ENCODE assay signal across 22 cellular contexts in the genomic region with DNA sequence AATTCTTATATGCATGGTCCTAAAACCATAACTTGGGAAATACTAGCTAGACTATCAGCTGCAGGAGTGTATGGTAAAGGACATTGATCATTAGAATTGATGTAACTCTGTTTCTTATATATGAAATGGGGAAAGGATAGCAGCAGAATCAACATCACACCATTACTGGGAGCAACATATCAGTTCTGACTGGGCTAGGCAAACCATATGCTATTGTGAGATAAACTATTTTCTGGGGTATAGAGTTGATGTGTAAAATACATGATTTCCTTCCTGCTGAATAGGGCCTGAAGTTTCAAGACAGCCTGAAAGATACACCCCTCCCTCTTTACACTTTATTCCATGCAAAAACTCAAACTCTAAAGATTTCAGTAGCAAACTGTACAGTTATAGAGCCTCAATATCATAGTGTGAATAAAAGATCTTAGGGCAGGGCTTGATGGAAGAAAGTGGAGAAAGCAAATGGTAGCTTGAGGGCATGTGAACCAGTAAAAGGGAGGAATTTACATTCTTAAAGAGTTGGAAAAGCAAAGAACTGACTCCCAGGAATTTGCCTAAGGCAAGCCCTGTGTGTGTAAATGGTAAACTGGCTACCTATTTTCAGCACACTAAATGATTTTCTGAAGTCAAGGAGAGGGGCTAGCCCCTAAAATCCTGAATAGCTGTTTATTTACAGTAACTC.
DNase-seq lines count a peak whose midpoint lies in the region; ATAC-seq and TF ChIP-seq lines count a peak whose summit lies in the region.
"Had no signal": no experiment of that assay in that cellular context is flagged by ENCODE, and none has a peak within 500 bp of the region (broad histone marks: within the 10 kb centered on the region; RNA-seq: fewer than 3 reads in every experiment).

No MANE protein-coding gene starts in this region.

- H4K12ac ChIP-seq in trophoblast cell (ENCODE audit: low read depth, low read length): no peak overlapping the region

- H3K9me3 ChIP-seq in trophoblast cell (ENCODE audit: insufficient read depth, low read depth, low read length): peaks cover 2% of the 10 kb centered on the region
- H3K9me3 ChIP-seq: testis had no signal

- CTCF ChIA-PET in RWPE1 (lab: Yijun Ruan, JAX): interaction anchor here (0.9 kb wide), 1 partner anchor 10 kb away, joined by 4 read pairs; no protein-coding TSS in a partner anchor

- H3K27ac ChIP-seq in RWPE1 (no peak overlapping the region), trophoblast cell (ENCODE audit: low read depth, low read length) (peak overlapping the region; percentile 83)
- H3K27ac ChIP-seq: hepatocyte, testis had no signal

- TF ChIP-seq CTCF in HFFc6 (IDR thresholded peaks at IDR 0.05) (no peak), RWPE1 (conservative IDR thresholded peaks at IDR 0.05; ENCODE audit: low read depth) (no peak), fibroblast of villous mesenchyme (IDR thresholded peaks at IDR 0.05; ENCODE audit: insufficient read depth, low read depth, low read length) (no peak)

- H3K4me3 ChIP-seq in fibroblast of villous mesenchyme (ENCODE audit: low read depth, low read length) (no peak overlapping the region), trophoblast cell (ENCODE audit: low read depth, low read length) (no peak overlapping the region)
- H3K4me3 ChIP-seq: hepatocyte, testis had no signal

- no peaks in the 10 kb centered on the region for H3K36me3 ChIP-seq in trophoblast cell (ENCODE audit: control insufficient read depth in 1 of 2, insufficient read depth in 2 of 2, low read length in 2 of 2)

- H3K4ac ChIP-seq in trophoblast cell (ENCODE audit: low read depth, low read length): no peak overlapping the region

- no peak overlapping the region for H3K4me3 Mint-ChIP-seq in HFFc6
- H3K4me3 Mint-ChIP-seq: CD4-positive, alpha-beta memory T cell; H9; naive thymus-derived CD4-positive, alpha-beta T cell; stimulated activated memory B cell treated with anti-CD40 and anti-IgM and Interleukin-4, amounts not matched to agents 10 μg/mL and 1 μg/mL and 100 μg/mL, for 72 hours; T-helper 1 cell treated with Interleukin-12 subunit alpha and Interleukin-12 subunit beta and Interleukin-4 antibody, amounts not matched to agents 30 μg/mL and 1 μg/mL, for 36 hours had no signal

- H3K27me3 Mint-ChIP-seq in HFFc6 (ENCODE audit: insufficient read depth): no peaks in the 10 kb centered on the region; the same call in none of the 2 replicates
- H3K27me3 Mint-ChIP-seq: stimulated activated memory B cell treated with anti-CD40 and anti-IgM and Interleukin-4, amounts not matched to agents 10 μg/mL and 1 μg/mL and 100 μg/mL, for 72 hours had no signal

- no peak overlapping the region for H2BK12ac ChIP-seq in trophoblast cell (ENCODE audit: low read length)

- no peaks in the 10 kb centered on the region for H3K79me2 ChIP-seq in trophoblast cell (ENCODE audit: control insufficient read depth, insufficient read depth, low read length, poor library complexity)
- H3K79me2 ChIP-seq: hepatocyte had no signal

- H3K4me1 Mint-ChIP-seq in HFFc6 (ENCODE audit: low read depth): peaks cover 52% of the 10 kb centered on the region
- H3K4me1 Mint-ChIP-seq: CD4-positive, alpha-beta memory T cell had no signal

- H3K27me3 ChIP-seq in trophoblast cell (ENCODE audit: insufficient read depth, low read length): no peaks in the 10 kb centered on the region
- H3K27me3 ChIP-seq: hepatocyte, testis had no signal

- no peak overlapping the region for H4K8ac ChIP-seq in trophoblast cell (ENCODE audit: low read depth, low read length)

- peaks cover 9 to 19% of the 10 kb centered on the region in 2 experiments for H3K4me1 ChIP-seq in trophoblast cell (ENCODE audit: control insufficient read depth in 1 of 2, insufficient read depth in 2 of 2, low read length in 2 of 2)
- H3K4me1 ChIP-seq: testis had no signal

- H2BK120ac ChIP-seq in trophoblast cell (ENCODE audit: insufficient read depth, low read length, poor library complexity): no peak overlapping the region

- peaks cover 8% of the 10 kb centered on the region for H3K79me1 ChIP-seq in trophoblast cell (ENCODE audit: low read length)

- no peak overlapping the region for H3K9ac ChIP-seq in trophoblast cell (ENCODE audit: low read length)

- ATAC-seq in HG03342 (IDR thresholded peaks at IDR 0.05; ENCODE audit: unreplicated experiment) (no peak), GM18907 (IDR thresholded peaks at IDR 0.05; ENCODE audit: unreplicated experiment) (no peak)
- ATAC-seq: naive thymus-derived CD4-positive, alpha-beta T cell; stimulated activated memory B cell treated with anti-CD40 and anti-IgM and Interleukin-4, amounts not matched to agents 10 μg/mL and 1 μg/mL and 100 μg/mL, for 72 hours had no signal

- H3K9me3 Mint-ChIP-seq in HFFc6: no peaks in the 10 kb centered on the region
- H3K9me3 Mint-ChIP-seq: H9; stimulated activated memory B cell treated with anti-CD40 and anti-IgM and Interleukin-4, amounts not matched to agents 10 μg/mL and 1 μg/mL and 100 μg/mL, for 72 hours; T-helper 1 cell treated with Interleukin-12 subunit alpha and Interleukin-12 subunit beta and Interleukin-4 antibody, amounts not matched to agents 30 μg/mL and 1 μg/mL, for 36 hours had no signal

- H2AK5ac ChIP-seq in trophoblast cell (ENCODE audit: low read length): no peak overlapping the region

- peak overlapping the region; percentile 56; the same call in 1 of the 2 replicates for H3K27ac Mint-ChIP-seq in HFFc6
- H3K27ac Mint-ChIP-seq: CD4-positive, alpha-beta memory T cell; naive thymus-derived CD4-positive, alpha-beta T cell; stimulated activated memory B cell treated with anti-CD40 and anti-IgM and Interleukin-4, amounts not matched to agents 10 μg/mL and 1 μg/mL and 100 μg/mL, for 72 hours; T-helper 1 cell treated with Interleukin-12 subunit alpha and Interleukin-12 subunit beta and Interleukin-4 antibody, amounts not matched to agents 30 μg/mL and 1 μg/mL, for 36 hours had no signal

- POLR2A ChIA-PET in RWPE1 (lab: Yijun Ruan, JAX; ENCODE audit: low non-redundant PET): no interaction called here

- H4K91ac ChIP-seq in trophoblast cell (ENCODE audit: low read depth, low read length): no peak overlapping the region

- H3K23ac ChIP-seq in trophoblast cell (ENCODE audit: low read length): no peak overlapping the region

- DNase-seq in HFFc6 (peak; percentile 42), RWPE1 (ENCODE audit: low spot score) (peak; percentile 12), fibroblast of villous mesenchyme (ENCODE audit: low read depth) (peak; percentile 59), trophoblast cell (peak; percentile 78 to 97), retina (no peak)
- DNase-seq: activated CD4-positive, alpha-beta T cell treated with anti-CD3 and anti-CD28 coated beads, Interleukin-2, amount 50 U/mL, for 48 hours; activated effector memory CD4-positive, alpha-beta T cell treated with Interleukin-2 at 50 U/mL for 16 hours; CD4-positive, alpha-beta memory T cell; cortex of kidney; DMS53; mesenchymal stem cell; naive thymus-derived CD4-positive, alpha-beta T cell; NCI-H1417 treated with DMSO at 0.1 percent for 48 hours; NCI-H526; SIG-M5; testis had no signal

- H2BK5ac ChIP-seq in trophoblast cell (ENCODE audit: low read depth, low read length, poor library complexity): no peak overlapping the region

- H3K36me3 Mint-ChIP-seq in HFFc6 (ENCODE audit: low read depth): no peaks in the 10 kb centered on the region
- H3K36me3 Mint-ChIP-seq: CD4-positive, alpha-beta memory T cell; naive thymus-derived CD4-positive, alpha-beta T cell had no signal

- no peak overlapping the region for H3K14ac ChIP-seq in trophoblast cell (ENCODE audit: low read length)

- no peak overlapping the region for H3K18ac ChIP-seq in trophoblast cell (ENCODE audit: low read length)

- no peak overlapping the region for H2AFZ ChIP-seq in trophoblast cell (ENCODE audit: insufficient read depth, low read length, poor library complexity)
- H2AFZ ChIP-seq: hepatocyte had no signal

- H3K4me2 ChIP-seq in trophoblast cell (ENCODE audit: low read length): no peak overlapping the region
- H3K4me2 ChIP-seq: hepatocyte had no signal
